13 cellular contexts compared by ENCODE assay signal in the genomic region with DNA sequence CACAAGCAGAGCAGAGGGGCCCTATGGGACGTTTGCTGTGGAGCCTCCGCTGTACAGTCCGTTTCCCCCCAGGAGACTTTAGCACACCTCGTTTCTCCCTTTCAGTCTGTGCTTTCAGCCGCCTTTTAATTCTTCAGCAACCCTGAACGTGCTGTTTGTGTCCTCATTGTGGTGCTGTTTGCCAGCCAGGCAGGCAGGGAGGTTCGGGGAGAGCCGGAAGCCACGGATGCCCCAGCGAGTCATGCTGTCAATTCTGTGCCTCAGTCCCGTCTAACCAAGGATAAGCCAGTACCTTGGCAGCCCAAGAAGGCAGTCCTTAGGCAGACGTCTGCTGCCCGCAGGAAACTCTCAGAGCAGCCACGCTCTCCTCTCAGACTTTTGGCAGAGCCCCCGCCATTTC.
DNase-seq lines count a peak whose midpoint lies in the region; ATAC-seq and TF ChIP-seq lines count a peak whose summit lies in the region.
"Had no signal": no experiment of that assay in that cellular context is flagged by ENCODE, and none has a peak within 500 bp of the region (broad histone marks: within the 10 kb centered on the region; RNA-seq: fewer than 3 reads in every experiment).

No MANE protein-coding gene starts in this region.

- peak overlapping the region; percentile 1 to 42 for H3K9ac ChIP-seq in stomach smooth muscle (ENCODE audit: low read length in 2 of 2)

- H3K27me3 ChIP-seq in stomach smooth muscle (ENCODE audit: control insufficient read depth in 1 of 2, insufficient read depth in 2 of 2, low read length in 2 of 2) (no peaks in the 10 kb centered on the region), gastroesophageal sphincter (no peaks in the 10 kb centered on the region)

- H3K4me3 ChIP-seq in stomach smooth muscle (ENCODE audit: low read length in 2 of 2) (peak overlapping the region in 1 of 2 donors; percentile 44), gastroesophageal sphincter (no peak overlapping the region)

- WGBS in gastroesophageal sphincter (ENCODE audit: low coverage in 1 of 2), 2 donors, result 40 to 50% methylated on average over 1 to 9 of the region's 15 CpGs

- H3K4me1 ChIP-seq in stomach smooth muscle (ENCODE audit: control insufficient read depth, insufficient read depth, low read length) (peaks cover 22% of the 10 kb centered on the region), gastroesophageal sphincter (peaks cover 0 to 24% (median 15%) of the 10 kb centered on the region in 3 donors)

- no peaks in the 10 kb centered on the region for H3K36me3 ChIP-seq in stomach smooth muscle (ENCODE audit: control insufficient read depth in 2 of 2, insufficient read depth in 2 of 2, low read length in 2 of 2)
- H3K36me3 ChIP-seq in gastroesophageal sphincter, result no peaks in the 10 kb centered on the region

- H3K9me3 ChIP-seq in stomach smooth muscle (ENCODE audit: control insufficient read depth in 2 of 2, low read length in 2 of 2) (no peaks in the 10 kb centered on the region), gastroesophageal sphincter (no peaks in the 10 kb centered on the region)

- peak overlapping the region; percentile 46 for H3K27ac ChIP-seq in stomach smooth muscle (ENCODE audit: low read length)
- H3K27ac ChIP-seq in gastroesophageal sphincter, result peak overlapping the region in 1 of 4 donors; percentile 65

- no peak for ATAC-seq in gastroesophageal sphincter
- ATAC-seq in GM19351 (IDR thresholded peaks at IDR 0.05; ENCODE audit: unreplicated experiment), result no peak
- ATAC-seq in GM21390 (IDR thresholded peaks at IDR 0.05; ENCODE audit: unreplicated experiment), result no peak
- ATAC-seq: activated CD8-positive, alpha-beta T cell treated with anti-CD3 and anti-CD28 coated beads, Interleukin-2, amount 10 ng/mL, durations not matched to agents 7 days and 5 days; left colon; T-cell had no signal

- TF ChIP-seq POLR2A in gastroesophageal sphincter (IDR thresholded peaks at IDR 0.05), result no peak

- peak; percentile 24 for DNase-seq in HK-2 (ENCODE audit: unreplicated experiment)
- DNase-seq in astrocyte of the hippocampus (ENCODE audit: low read depth, low spot score), result peak; percentile 69
- peak; percentile 45 for DNase-seq in iris pigment epithelial cell (ENCODE audit: low read depth)
- DNase-seq in OCI-M2 (lab: John Stamatoyannopoulos, UW; ENCODE audit: unreplicated experiment), result no peak
- DNase-seq: activated CD8-positive, alpha-beta T cell treated with anti-CD3 and anti-CD28 coated beads, Interleukin-2, amount 10 ng/mL, durations not matched to agents 7 days and 5 days; activated naive CD8-positive, alpha-beta T cell treated with anti-CD3 and anti-CD28 coated beads, Interleukin-2, amount 10 ng/mL, durations not matched to agents 7 days and 5 days; left colon; NCI-H526; T-cell had no signal

- TF ChIP-seq CTCF in gastroesophageal sphincter (IDR thresholded peaks at IDR 0.05), result peak in 1 of 4 experiments; percentile 12

- TF ChIP-seq EP300 in gastroesophageal sphincter (IDR thresholded peaks at IDR 0.05), result no peak
